ENCODE assay signal across 8 cellular contexts in the genomic region with DNA sequence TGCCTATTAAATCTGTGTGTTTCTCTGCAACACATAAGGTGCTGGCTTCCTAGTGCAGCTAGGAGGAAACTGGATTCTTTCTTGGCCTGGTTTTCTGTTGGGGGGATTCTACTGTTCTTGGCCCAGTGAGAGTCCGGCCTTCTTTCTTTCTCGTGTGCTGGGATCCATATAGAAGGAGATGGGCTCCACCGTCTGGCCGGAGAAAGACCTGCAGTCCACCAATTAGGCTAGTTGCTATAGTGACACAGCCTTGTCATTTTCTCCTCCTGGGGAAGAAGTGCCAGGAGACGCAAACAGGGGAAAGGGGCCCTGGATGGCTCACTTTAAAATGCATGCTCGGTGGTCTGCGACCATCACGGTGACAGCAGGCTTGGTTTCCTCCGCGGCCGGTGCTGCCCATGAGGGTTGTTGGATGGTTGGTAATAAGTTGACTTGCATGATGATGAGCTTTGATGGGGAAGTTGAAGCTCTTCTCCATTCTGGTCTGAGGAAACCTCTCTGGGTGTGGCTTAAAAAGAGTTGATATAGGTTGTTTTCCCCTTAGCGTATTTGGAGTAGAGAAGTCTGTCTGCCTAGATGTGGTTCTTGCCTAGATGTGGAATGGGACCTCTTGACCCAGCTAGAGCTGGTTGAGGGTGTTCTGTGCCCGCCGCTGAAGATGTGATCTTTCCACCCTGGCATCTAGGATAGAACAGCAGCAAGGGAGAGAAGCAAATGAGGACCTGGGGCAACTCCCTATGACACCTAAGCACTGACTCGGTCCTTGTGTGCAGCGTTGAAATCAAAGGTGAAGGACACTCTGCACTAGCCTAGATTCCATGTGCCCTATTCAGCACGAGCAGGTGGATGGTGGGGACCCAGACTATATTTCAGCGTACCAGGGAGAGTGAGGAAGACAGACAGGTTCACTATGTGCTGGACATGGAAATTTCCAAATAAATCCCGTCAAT.
A peak's percentile ranks its signal among the peaks of the same experiment; 100 is the strongest.
DNase-seq lines count a peak whose midpoint lies in the region; ATAC-seq and TF ChIP-seq lines count a peak whose summit lies in the region.

No MANE protein-coding gene starts in this region.

- TF ChIP-seq CTCF in left lung (IDR thresholded peaks at IDR 0.05) = peak; percentile 56 to 63

- H3K4me3 Mint-ChIP-seq in stimulated activated naive CD8-positive, alpha-beta T cell treated with anti-CD3 and anti-CD28 coated beads, Interleukin-15, amount 100 ng/mL, for 72 hours = no peak overlapping the region

- peak overlapping the region in 1 of 2 donors; percentile 38 for H3K27ac Mint-ChIP-seq in stimulated activated naive CD8-positive, alpha-beta T cell treated with anti-CD3 and anti-CD28 coated beads, Interleukin-15, amount 100 ng/mL, for 72 hours

- H3K27me3 Mint-ChIP-seq in stimulated activated naive CD8-positive, alpha-beta T cell treated with anti-CD3 and anti-CD28 coated beads, Interleukin-15, amount 100 ng/mL, for 72 hours = peaks cover 78% of the 10 kb centered on the region

- peaks cover 3 to 14% of the 10 kb centered on the region in 2 donors for H3K4me1 ChIP-seq in left lung

- peaks cover 7% of the 10 kb centered on the region for H3K4me1 Mint-ChIP-seq in stimulated activated naive CD8-positive, alpha-beta T cell treated with anti-CD3 and anti-CD28 coated beads, Interleukin-15, amount 100 ng/mL, for 72 hours

- H3K9me3 Mint-ChIP-seq in stimulated activated naive CD8-positive, alpha-beta T cell treated with anti-CD3 and anti-CD28 coated beads, Interleukin-15, amount 100 ng/mL, for 72 hours = no peaks in the 10 kb centered on the region

- H3K4me3 ChIP-seq in left lung = no peak overlapping the region

- ATAC-seq in left lung = peak; percentile 89
- peak; percentile 65 for ATAC-seq in stimulated activated naive CD8-positive, alpha-beta T cell treated with anti-CD3 and anti-CD28 coated beads, Interleukin-15, amount 100 ng/mL, for 72 hours
- ATAC-seq in GM19328 (IDR thresholded peaks at IDR 0.05; ENCODE audit: unreplicated experiment) = no peak

- peaks cover 34 to 59% of the 10 kb centered on the region in 2 donors for H3K27me3 ChIP-seq in left lung

- no peaks in the 10 kb centered on the region for H3K36me3 ChIP-seq in left lung

- intact Hi-C loops in left lung (cut with DNase I) = no loop called here

- H3K27ac ChIP-seq in left lung = no peak overlapping the region

- H3K9me3 ChIP-seq in left lung = no peaks in the 10 kb centered on the region

- DNase-seq in NCI-H1092 treated with DMSO at 0.1 percent for 48 hours (lab: John Stamatoyannopoulos, UW) (peak; percentile 42), NCI-H1092 (lab: John Stamatoyannopoulos, UW) (no peak), KBM-7 (peak; percentile 78), RKO (ENCODE audit: low spot score) (peak; percentile 74), cerebellum (ENCODE audit: low spot score) (peak; percentile 91), left lung (peak; percentile 48 to 49)
- DNase-seq in stimulated activated naive CD8-positive, alpha-beta T cell treated with anti-CD3 and anti-CD28 coated beads, Interleukin-15, amount 100 ng/mL, for 72 hours = peak; percentile 23 to 33

- in situ Hi-C loops in KBM-7 (cut with MboI; ENCODE audit: low pct_unique_long_range_greater_than_20kb, low sequenced_read_pairs) = no loop called here
